ENCODE assay signal across 8 cellular contexts in the genomic region with DNA sequence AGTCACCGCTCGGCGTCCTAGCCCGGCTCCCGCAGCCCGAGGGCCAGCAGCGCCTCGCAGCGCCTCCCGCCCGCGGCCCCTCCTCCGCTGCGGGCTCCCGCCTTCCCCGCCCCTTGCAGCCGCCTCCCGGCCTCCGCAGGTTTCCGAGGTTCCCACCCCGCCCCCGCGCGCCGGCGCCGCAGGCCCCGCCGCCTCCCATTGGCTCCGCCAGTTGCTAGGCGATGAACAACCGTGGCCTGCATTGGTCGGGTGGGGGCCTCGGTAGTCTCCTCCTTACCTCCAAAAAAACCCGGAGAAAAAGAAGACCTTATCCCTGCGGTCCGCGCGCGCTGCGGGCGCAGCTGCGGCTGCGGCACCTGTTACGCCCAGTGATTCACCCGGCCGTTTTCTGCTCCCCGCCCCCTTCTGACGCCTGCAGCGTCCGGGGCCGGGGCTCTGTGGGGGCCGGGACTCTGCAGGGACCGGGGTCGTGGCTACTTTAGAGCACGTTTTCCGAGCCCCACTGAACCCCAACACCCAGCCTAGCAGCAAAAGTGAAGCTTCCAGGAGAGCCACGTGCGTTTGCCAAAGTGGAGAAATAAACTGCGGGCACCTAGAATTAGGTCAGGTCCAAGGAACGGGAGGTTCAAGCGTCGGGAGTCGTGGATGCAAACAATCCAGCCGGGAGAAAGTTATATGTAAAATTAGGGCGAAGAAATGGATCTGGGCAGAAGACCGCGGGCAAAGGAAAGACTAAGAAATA. TPM values are rescaled to one million over a fixed set of nuclear protein-coding genes. Genes with fewer than 3 reads are reported as not detected.
DNase-seq lines count a peak whose midpoint lies in the region; ATAC-seq and TF ChIP-seq lines count a peak whose summit lies in the region.

A gene with protein sequence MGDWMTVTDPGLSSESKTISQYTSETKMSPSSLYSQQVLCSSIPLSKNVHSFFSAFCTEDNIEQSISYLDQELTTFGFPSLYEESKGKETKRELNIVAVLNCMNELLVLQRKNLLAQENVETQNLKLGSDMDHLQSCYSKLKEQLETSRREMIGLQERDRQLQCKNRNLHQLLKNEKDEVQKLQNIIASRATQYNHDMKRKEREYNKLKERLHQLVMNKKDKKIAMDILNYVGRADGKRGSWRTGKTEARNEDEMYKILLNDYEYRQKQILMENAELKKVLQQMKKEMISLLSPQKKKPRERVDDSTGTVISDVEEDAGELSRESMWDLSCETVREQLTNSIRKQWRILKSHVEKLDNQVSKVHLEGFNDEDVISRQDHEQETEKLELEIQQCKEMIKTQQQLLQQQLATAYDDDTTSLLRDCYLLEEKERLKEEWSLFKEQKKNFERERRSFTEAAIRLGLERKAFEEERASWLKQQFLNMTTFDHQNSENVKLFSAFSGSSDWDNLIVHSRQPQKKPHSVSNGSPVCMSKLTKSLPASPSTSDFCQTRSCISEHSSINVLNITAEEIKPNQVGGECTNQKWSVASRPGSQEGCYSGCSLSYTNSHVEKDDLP (minus strand): TSS at position 65 of the 742 bp plus-strand sequence. CDS start 19,242 bp downstream, outside the sequence.

- peak within 1 kb of the TSS; percentile 81 for H3K9ac ChIP-seq in rectal smooth muscle tissue (ENCODE audit: low read length)

- H3K4me3 ChIP-seq in hepatocyte, result peak within 1 kb of the TSS; percentile 89
- peak within 1 kb of the TSS; percentile 85 for H3K4me3 ChIP-seq in rectal smooth muscle tissue (ENCODE audit: low read length)
- peak within 1 kb of the TSS; percentile 65 to 97 for H3K4me3 ChIP-seq in aorta (ENCODE audit: low read length in 2 of 2)

- no peaks in the 10 kb centered on the region for H3K9me2 ChIP-seq in hepatocyte (replicated peaks; ENCODE audit: insufficient read depth)

- DNase-seq in NCI-H2029 treated with DMSO at 0.1 percent for 48 hours (lab: John Stamatoyannopoulos, UW) (peak; percentile 92), T-helper 22 cell (ENCODE audit: low read depth) (peak; percentile 99), astrocyte of the hippocampus (ENCODE audit: low read depth, low spot score) (peak; percentile 99), hepatocyte (ENCODE audit: low spot score) (peak; percentile 98), aorta (peak; percentile 98 to 100)

- H3K79me2 ChIP-seq in hepatocyte, result peaks cover 40% of the 10 kb centered on the region

- H2AFZ ChIP-seq in hepatocyte, result peak within 1 kb of the TSS; percentile 82

- H4K20me1 ChIP-seq in hepatocyte (ENCODE audit: insufficient read depth, poor library complexity, severe bottlenecking), result peaks cover 3% of the 10 kb centered on the region

- H3K4me1 ChIP-seq in hepatocyte (ENCODE audit: insufficient read depth) (peaks cover 13% of the 10 kb centered on the region), rectal smooth muscle tissue (ENCODE audit: control insufficient read depth, insufficient read depth, low read length) (peaks cover 11% of the 10 kb centered on the region), aorta (ENCODE audit: control insufficient read depth in 1 of 2, insufficient read depth in 2 of 2, low read length in 2 of 2) (no peaks in the 10 kb centered on the region)

- TF ChIP-seq CTCF in hepatocyte (IDR thresholded peaks at IDR 0.05; ENCODE audit: poor library complexity), result no peak

- under 1% methylated on average over 45 of the region's 68 CpGs for WGBS in hepatocyte (ENCODE audit: low lambda C conversion rate, missing lambda C conversion rate)
- WGBS in aorta, 2 donors, result 1% methylated on average over 54 to 68 of the region's 68 CpGs

- intact Hi-C loops in aorta (cut with DNase I), result loop anchor here in 1 of 2 donors (5.0 kb wide), 1 partner anchor 47 kb away; no protein-coding TSS in a partner anchor

- H3K4me2 ChIP-seq in hepatocyte, result peak within 1 kb of the TSS; percentile 88

- H3K27ac ChIP-seq in hepatocyte (peak within 1 kb of the TSS; percentile 91), rectal smooth muscle tissue (ENCODE audit: low read depth, low read length) (peak within 1 kb of the TSS; percentile 91), aorta (ENCODE audit: low read depth in 1 of 2, low read length in 2 of 2) (peak within 1 kb of the TSS; percentile 0 to 84)

- no peaks in the 10 kb centered on the region for H3K27me3 ChIP-seq in hepatocyte
- no peaks in the 10 kb centered on the region for H3K27me3 ChIP-seq in rectal smooth muscle tissue (ENCODE audit: control insufficient read depth, insufficient read depth, low read length)
- H3K27me3 ChIP-seq in aorta (ENCODE audit: control insufficient read depth in 1 of 2, insufficient read depth in 2 of 2, low read length in 1 of 2), result no peaks in the 10 kb centered on the region

- no peaks in the 10 kb centered on the region for H3K9me3 ChIP-seq in hepatocyte (ENCODE audit: low read depth)
- H3K9me3 ChIP-seq in aorta (ENCODE audit: control insufficient read depth, low read length), result no peaks in the 10 kb centered on the region

- peak; percentile 91 for ATAC-seq in GM18511 (IDR thresholded peaks at IDR 0.05; ENCODE audit: unreplicated experiment)
- peak; percentile 91 for ATAC-seq in HG03025 (IDR thresholded peaks at IDR 0.05; ENCODE audit: low FRiP score, unreplicated experiment)
- ATAC-seq in aorta (ENCODE audit: low FRiP score), result peak; percentile 98

- H3K36me3 ChIP-seq in hepatocyte (replicated peaks; ENCODE audit: insufficient read depth, low read depth) (no peaks in the 10 kb centered on the region), rectal smooth muscle tissue (ENCODE audit: control insufficient read depth, insufficient read depth, low read length) (no peaks in the 10 kb centered on the region), aorta (ENCODE audit: control insufficient read depth in 1 of 2, insufficient read depth in 2 of 2, low read length in 1 of 2) (no peaks in the 10 kb centered on the region)

RNA-seq across cellular contexts. Expression of the gene that starts here (rescaled TPM):
- total RNA-seq in hepatocyte (38.0 and 39.9 TPM in 2 replicates), aorta (10 to 100 TPM in 1 of 2 donors, 1 to 10 TPM in 1; 8.2 to 11.9 TPM)
- polyA plus RNA-seq in hepatocyte (17.1 and 26.5 TPM in 2 replicates), aorta (1 to 10 TPM; 2.7 to 8.8 TPM)

Comparison
In these comparisons a context has a peak if more than half of its experiments do, and no peak if none do; other contexts are left out.
1. Peak in every context shown above with its lines: DNase-seq, ATAC-seq, H3K4me3 ChIP-seq and H3K27ac ChIP-seq.